In the genomic region with DNA sequence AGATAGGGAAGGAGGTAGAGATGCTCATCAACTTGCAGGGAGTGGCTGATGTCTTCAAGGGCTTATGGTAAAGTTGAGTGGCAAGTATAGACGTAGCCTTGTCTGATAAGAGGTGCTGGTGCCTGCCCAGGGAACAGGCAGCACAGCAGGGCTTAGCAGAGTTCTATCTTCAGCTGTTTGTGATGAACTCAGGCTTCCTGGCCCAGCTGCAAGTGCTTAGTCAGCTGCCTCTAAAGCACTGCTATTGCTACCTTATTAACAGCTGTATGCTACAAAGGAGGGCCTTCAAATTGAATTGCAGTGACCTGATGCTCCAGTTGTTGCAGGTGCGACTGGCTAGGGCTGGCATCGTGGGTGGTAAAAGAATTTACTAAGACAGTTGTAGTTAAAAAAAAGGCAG, we compare ENCODE assay signal across 20 cellular contexts.
"Had no signal": no experiment of that assay in that cellular context is flagged by ENCODE, and none has a peak within 500 bp of the region (broad histone marks: within the 10 kb centered on the region; RNA-seq: fewer than 3 reads in every experiment).

No MANE protein-coding gene starts in this region.

- ATAC-seq: effector memory CD8-positive, alpha-beta T cell; lower lobe of right lung; natural killer cell; stimulated activated memory B cell treated with anti-CD40 and anti-IgM and Interleukin-4, amounts not matched to agents 10 μg/mL and 1 μg/mL and 100 μg/mL, for 72 hours; upper lobe of right lung had no signal

- H3K36me3 Mint-ChIP-seq: memory B cell; mesothelial cell of epicardium; natural killer cell; stimulated activated memory B cell treated with anti-CD40 and anti-IgM and Interleukin-4, amounts not matched to agents 10 μg/mL and 1 μg/mL and 100 μg/mL, for 72 hours had no signal

- H3K9me3 ChIP-seq: lower lobe of right lung, ovary, right lobe of liver, tibial artery, upper lobe of right lung had no signal

- H3K4me3 Mint-ChIP-seq: dendritic cell treated with granulocyte-macrophage colony-stimulating factor and Interleukin-4, amounts not matched to agents 40 ng/mL and 50 ng/mL, for 4 days; effector memory CD8-positive, alpha-beta T cell; memory B cell; mesothelial cell of epicardium; natural killer cell; neural crest cell; stimulated activated memory B cell treated with anti-CD40 and anti-IgM and Interleukin-4, amounts not matched to agents 10 μg/mL and 1 μg/mL and 100 μg/mL, for 72 hours; stimulated activated naive CD8-positive, alpha-beta T cell treated with anti-CD3 and anti-CD28 coated beads, Interleukin-15, Interleukin-2, amounts not matched to agents 100 ng/mL and 50 ng/mL, for 24 hours had no signal

- H3K27me3 Mint-ChIP-seq: dendritic cell treated with granulocyte-macrophage colony-stimulating factor and Interleukin-4, amounts not matched to agents 40 ng/mL and 50 ng/mL, for 4 days; stimulated activated memory B cell treated with anti-CD40 and anti-IgM and Interleukin-4, amounts not matched to agents 10 μg/mL and 1 μg/mL and 100 μg/mL, for 72 hours; stimulated activated naive CD8-positive, alpha-beta T cell treated with anti-CD3 and anti-CD28 coated beads, Interleukin-15, Interleukin-2, amounts not matched to agents 100 ng/mL and 50 ng/mL, for 24 hours had no signal

- H3K4me3 ChIP-seq: lower lobe of right lung, ovary, right lobe of liver, tibial artery, upper lobe of right lung had no signal

- DNase-seq: cerebellar nuclear complex; effector memory CD8-positive, alpha-beta T cell; foreskin melanocyte; head of caudate nucleus; hypothalamus; kidney glomerular epithelial cell; lower lobe of right lung; natural killer cell; nucleus accumbens; ovary; right lobe of liver; stimulated activated CD4-positive, alpha-beta T cell treated with anti-CD3 and anti-CD28 coated beads, Interleukin-4, amount 100 ng/mL, for 1 hour; tibial artery; upper lobe of right lung had no signal

- H3K27ac ChIP-seq: lower lobe of right lung, right lobe of liver, tibial artery, upper lobe of right lung had no signal

- H3K27me3 ChIP-seq: ovary, right lobe of liver, upper lobe of right lung had no signal

- H3K27ac Mint-ChIP-seq: dendritic cell treated with granulocyte-macrophage colony-stimulating factor and Interleukin-4, amounts not matched to agents 40 ng/mL and 50 ng/mL, for 4 days; effector memory CD8-positive, alpha-beta T cell; memory B cell; mesothelial cell of epicardium; natural killer cell; stimulated activated memory B cell treated with anti-CD40 and anti-IgM and Interleukin-4, amounts not matched to agents 10 μg/mL and 1 μg/mL and 100 μg/mL, for 72 hours; stimulated activated naive CD8-positive, alpha-beta T cell treated with anti-CD3 and anti-CD28 coated beads, Interleukin-15, Interleukin-2, amounts not matched to agents 100 ng/mL and 50 ng/mL, for 24 hours had no signal

- H3K4me1 Mint-ChIP-seq: memory B cell; natural killer cell; stimulated activated memory B cell treated with anti-CD40 and anti-IgM and Interleukin-4, amounts not matched to agents 10 μg/mL and 1 μg/mL and 100 μg/mL, for 72 hours had no signal

- H3K36me3 ChIP-seq: lower lobe of right lung, ovary, right lobe of liver, tibial artery, upper lobe of right lung had no signal

- H3K4me1 ChIP-seq: lower lobe of right lung, right lobe of liver, tibial artery, upper lobe of right lung had no signal

- H3K9me3 Mint-ChIP-seq: dendritic cell treated with granulocyte-macrophage colony-stimulating factor and Interleukin-4, amounts not matched to agents 40 ng/mL and 50 ng/mL, for 4 days; effector memory CD8-positive, alpha-beta T cell; memory B cell; natural killer cell; stimulated activated memory B cell treated with anti-CD40 and anti-IgM and Interleukin-4, amounts not matched to agents 10 μg/mL and 1 μg/mL and 100 μg/mL, for 72 hours; stimulated activated naive CD8-positive, alpha-beta T cell treated with anti-CD3 and anti-CD28 coated beads, Interleukin-15, Interleukin-2, amounts not matched to agents 100 ng/mL and 50 ng/mL, for 24 hours had no signal
